Comparison of ENCODE assay signal across 21 cellular contexts in genomic region chr20:52805892-52806291, GRCh38.
A peak's percentile ranks its signal among the peaks of the same experiment; 100 is the strongest.
DNase-seq lines count a peak whose midpoint lies in the region; ATAC-seq, FAIRE-seq and TF ChIP-seq lines count a peak whose summit lies in the region.
"Had no signal": no experiment of that assay in that cellular context is flagged by ENCODE, and none has a peak within 500 bp of the region (broad histone marks: within the 10 kb centered on the region; RNA-seq: fewer than 3 reads in every experiment).

No MANE protein-coding gene starts in this region.

- 39% methylated on average over 2 of the region's 2 CpGs for WGBS in pancreas, 2 donors

- POLR2A ChIA-PET in HEK293 (lab: Yijun Ruan, JAX), result no interaction called here

- no peaks in the 10 kb centered on the region for H3K9me3 ChIP-seq in HEK293 (ENCODE audit: control insufficient read depth, insufficient read depth, low read depth, low read length)
- H3K9me3 ChIP-seq in pancreas, result no peaks in the 10 kb centered on the region

- no peak overlapping the region for H3K4me3 ChIP-seq in HEK293 (ENCODE audit: low read depth, low read length)
- no peak overlapping the region for H3K4me3 ChIP-seq in pancreas
- H3K4me3 ChIP-seq: BLaER1 treated with 17β-estradiol and CSF1 and Interleukin-3, amounts not matched to agents 10 nM and 100 nM; GM23248 had no signal

- H3K27ac ChIP-seq in HEK293 (ENCODE audit: extremely low read depth, low read depth, low read length) (no peak overlapping the region), pancreas (no peak overlapping the region)
- H3K27ac ChIP-seq: BLaER1 treated with 17β-estradiol and CSF1 and Interleukin-3, amounts not matched to agents 10 nM and 100 nM; GM23248 had no signal

- intact Hi-C loops in pancreas (cut with DNase I), result no loop called here

- peak; percentile 55 for DNase-seq in NCI-H82 treated with DMSO at 0.1 percent for 48 hours (lab: John Stamatoyannopoulos, UW; ENCODE audit: unreplicated experiment)
- DNase-seq in left kidney (ENCODE audit: low read depth, low spot score), result peak; percentile 44
- no peak for DNase-seq in pancreas
- DNase-seq in NCI-H1930 (lab: John Stamatoyannopoulos, UW), result no peak
- no peak for DNase-seq in stimulated activated naive CD4-positive, alpha-beta T cell (lab: John Stamatoyannopoulos, UW)
- DNase-seq in EL, result no peak
- DNase-seq: CD8-positive, alpha-beta memory T cell; COR-L47; DMS 273 treated with DMSO at 0.1 percent for 48 hours; DMS53; DND-41; GM23248; HCEC 1CT; HFFc6; IMR-90 had no signal

- CTCF ChIA-PET in HEK293 (lab: Yijun Ruan, JAX), result no interaction called here

- H3K4me1 ChIP-seq in HEK293 (ENCODE audit: control insufficient read depth, insufficient read depth, low read length) (no peaks in the 10 kb centered on the region), pancreas (peaks cover 0 to 14% (median 10%) of the 10 kb centered on the region in 3 donors)

- H3K27me3 ChIP-seq in pancreas, result no peaks in the 10 kb centered on the region
- H3K27me3 ChIP-seq: BLaER1 treated with 17β-estradiol and CSF1 and Interleukin-3, amounts not matched to agents 10 nM and 100 nM had no signal

- no peak for FAIRE-seq in pancreas (lab: Jason Lieb, UNC)
- FAIRE-seq: G401.6, GM12891, GM19239, H54 had no signal

- H3K36me3 ChIP-seq in HEK293 (ENCODE audit: control insufficient read depth in 2 of 2, insufficient read depth in 1 of 2, low read length in 2 of 2), result no peaks in the 10 kb centered on the region
- H3K36me3 ChIP-seq in pancreas, result no peaks in the 10 kb centered on the region
- H3K36me3 ChIP-seq: BLaER1 treated with 17β-estradiol and CSF1 and Interleukin-3, amounts not matched to agents 10 nM and 100 nM had no signal

- TF ChIP-seq CTCF in HEK293 (tag by site-specific recombination; IDR thresholded peaks at IDR 0.05) (no peak), pancreas (IDR thresholded peaks at IDR 0.05) (no peak)

- peak in 3 of 4 donors; percentile 47 to 79 (median 74) for ATAC-seq in pancreas

TF ChIP-seq in HEK293, 187 proteins besides CTCF, POLR2A, EP300 and RAD21:
- TF ChIP-seq ZNF132 (tag by site-specific recombination; IDR thresholded peaks at IDR 0.05; ENCODE audit: borderline replicate concordance) (no peak), ZBTB48 (tag by site-specific recombination; IDR thresholded peaks at IDR 0.05) (peak; percentile 43; the same call in 1 of the 2 replicates), ZNF391 (tag by site-specific recombination; IDR thresholded peaks at IDR 0.05; ENCODE audit: borderline replicate concordance, low read depth) (no peak)

Comparison
In these comparisons a context has a peak if more than half of its experiments do, and no peak if none do; other contexts are left out.
1. DNase-seq: peak in NCI-H82 treated with DMSO at 0.1 percent for 48 hours (single experiment) and left kidney (single experiment); none in pancreas (0 of 6), NCI-H1930 (0 of 2), stimulated activated naive CD4-positive, alpha-beta T cell (0 of 6) and EL (single experiment).